In genomic region chr10:34498821-34499220, GRCh38 we compare ENCODE assay signal across 28 cellular contexts.
"Had no signal": no experiment of that assay in that cellular context is flagged by ENCODE, and none has a peak within 500 bp of the region (broad histone marks: within the 10 kb centered on the region; RNA-seq: fewer than 3 reads in every experiment).

No MANE protein-coding gene starts in this region.

- H3K4me3 ChIP-seq: adrenal gland, SK-N-MC had no signal

- H3K27ac ChIP-seq: adrenal gland, KMS-11, SK-N-MC had no signal

- H3K36me3 ChIP-seq: adrenal gland had no signal

- H3K4me1 Mint-ChIP-seq: activated T-helper 17 cell treated with anti-CD3 and anti-CD28 coated beads, Interleukin-2, amount 50 U/mL, for 72 hours; central memory CD8-positive, alpha-beta T cell had no signal

- ATAC-seq: activated CD4-positive, CD25-positive, alpha-beta regulatory T cell treated with anti-CD3 and anti-CD28 coated beads, Interleukin-2, amount 50 U/mL, for 24 hours; activated CD8-positive, alpha-beta T cell treated with anti-CD3 and anti-CD28 coated beads, Interleukin-2, amount 10 ng/mL, durations not matched to agents 7 days and 5 days; activated T-helper 17 cell treated with anti-CD3 and anti-CD28 coated beads, Interleukin-2, amount 50 U/mL, for 72 hours; Panc1; Right ventricle myocardium inferior had no signal

- H3K4me2 ChIP-seq: KMS-11 had no signal

- H3K27me3 ChIP-seq: adrenal gland had no signal

- H3K27ac Mint-ChIP-seq: activated CD8-positive, alpha-beta T cell treated with anti-CD3 and anti-CD28 coated beads, Interleukin-2, amount 10 ng/mL, durations not matched to agents 7 days and 5 days; activated naive CD4-positive, alpha-beta T cell treated with anti-CD3 and anti-CD28 coated beads for 36 hours; activated naive CD8-positive, alpha-beta T cell; activated T-cell treated with anti-CD3 and anti-CD28 coated beads, Interleukin-2, amount 50 U/mL, for 24 hours; activated T-helper 17 cell treated with anti-CD3 and anti-CD28 coated beads, Interleukin-2, amount 50 U/mL, for 72 hours had no signal

- H3K9me3 Mint-ChIP-seq: activated naive CD4-positive, alpha-beta T cell treated with anti-CD3 and anti-CD28 coated beads for 36 hours; activated T-cell treated with anti-CD3 and anti-CD28 coated beads, Interleukin-2, amount 50 U/mL, for 24 hours; activated T-helper 17 cell treated with anti-CD3 and anti-CD28 coated beads, Interleukin-2, amount 50 U/mL, for 72 hours had no signal

- FAIRE-seq: bronchial epithelial cell had no signal

- H3K4me1 ChIP-seq: adrenal gland had no signal

- H3K9ac ChIP-seq: KMS-11 had no signal

- H3K36me3 Mint-ChIP-seq: activated naive CD8-positive, alpha-beta T cell had no signal

- DNase-seq: activated CD4-positive, alpha-beta T cell treated with anti-CD3 and anti-CD28 coated beads for 4 hours; activated CD4-positive, alpha-beta T cell treated with anti-CD3 and anti-CD28 coated beads, Interleukin-2, amount 50 U/mL, for 4 hours; activated CD8-positive, alpha-beta T cell treated with anti-CD3 and anti-CD28 coated beads, Interleukin-2, amount 10 ng/mL, durations not matched to agents 7 days and 5 days; activated gamma-delta T cell; activated naive CD4-positive, alpha-beta T cell treated with anti-CD3 and anti-CD28 coated beads for 36 hours; activated T-cell treated with anti-CD3 and anti-CD28 coated beads, Interleukin-2, amount 50 U/mL, for 24 hours; adrenal gland; aorta; MV-4-11; NCI-H1092 treated with DMSO at 0.1 percent for 48 hours; NCI-H1417 treated with DMSO at 0.1 percent for 48 hours; NCI-H1694; NCI-H2029 treated with DMSO at 0.1 percent for 48 hours; NCI-H345; NCI-H510A treated with DMSO at 0.1 percent for 48 hours; NK-92 treated with Interleukin-12 subunit alpha and Interleukin-12 subunit beta, amount 100 ng/mL, for 24 hours; OCI-M1; RPMI8226; T-helper 1 cell had no signal

- H3K4me3 Mint-ChIP-seq: activated CD8-positive, alpha-beta T cell treated with anti-CD3 and anti-CD28 coated beads, Interleukin-2, amount 10 ng/mL, durations not matched to agents 7 days and 5 days; activated naive CD4-positive, alpha-beta T cell treated with anti-CD3 and anti-CD28 coated beads for 36 hours; activated naive CD8-positive, alpha-beta T cell; activated T-cell treated with anti-CD3 and anti-CD28 coated beads, Interleukin-2, amount 50 U/mL, for 24 hours; activated T-helper 17 cell treated with anti-CD3 and anti-CD28 coated beads, Interleukin-2, amount 50 U/mL, for 72 hours; central memory CD8-positive, alpha-beta T cell had no signal

- H3K9me3 ChIP-seq: adrenal gland had no signal

- H3K27me3 Mint-ChIP-seq: activated naive CD8-positive, alpha-beta T cell; activated T-cell treated with anti-CD3 and anti-CD28 coated beads, Interleukin-2, amount 50 U/mL, for 24 hours; central memory CD8-positive, alpha-beta T cell had no signal
